9 cellular contexts compared by ENCODE assay signal in genomic region chrX:19863237-19864223, GRCh38. TPM values are rescaled to one million over a fixed set of nuclear protein-coding genes. Genes with fewer than 3 reads are reported as not detected.
DNase-seq lines count a peak whose midpoint lies in the region; ATAC-seq and TF ChIP-seq lines count a peak whose summit lies in the region.
"Had no signal": no experiment of that assay in that cellular context is flagged by ENCODE, and none has a peak within 500 bp of the region (broad histone marks: within the 10 kb centered on the region; RNA-seq: fewer than 3 reads in every experiment).

No MANE protein-coding gene starts in this region.

- H3K79me2 ChIP-seq in PC-9 (ENCODE audit: low read depth), result no peaks in the 10 kb centered on the region

- H4K20me1 ChIP-seq in PC-9 (ENCODE audit: insufficient read depth), result peaks cover 3% of the 10 kb centered on the region; the same call in 1 of the 2 replicates

- H3K36me3 ChIP-seq in PC-9 (ENCODE audit: low read depth), result no peaks in the 10 kb centered on the region
- H3K36me3 ChIP-seq in effector memory CD4-positive, alpha-beta T cell (ENCODE audit: control insufficient read depth, insufficient read depth, low read length), result no peaks in the 10 kb centered on the region

- H3K4me3 ChIP-seq in NB4 (ENCODE audit: low read depth, low read length) (peak overlapping the region; percentile 50), PC-9 (no peak overlapping the region)
- H3K4me3 ChIP-seq in effector memory CD4-positive, alpha-beta T cell (ENCODE audit: insufficient read depth, low read depth, low read length, poor library complexity, severe bottlenecking), result no peak overlapping the region

- H3K4me1 ChIP-seq in PC-9 (replicated peaks; ENCODE audit: insufficient read depth), result no peaks in the 10 kb centered on the region
- H3K4me1 ChIP-seq in effector memory CD4-positive, alpha-beta T cell (ENCODE audit: control insufficient read depth, insufficient read depth, low read length, poor library complexity, severe bottlenecking), result peaks cover 6% of the 10 kb centered on the region

- peak; percentile 50 for ATAC-seq in GM18873 (IDR thresholded peaks at IDR 0.05; ENCODE audit: low FRiP score, unreplicated experiment)
- ATAC-seq in HG02623 (IDR thresholded peaks at IDR 0.05; ENCODE audit: unreplicated experiment), result peak; percentile 61
- no peak for ATAC-seq in sciatic nerve

- peak overlapping the region; percentile 50 for H3K27ac Mint-ChIP-seq in osteocyte (ENCODE audit: unreplicated experiment)

- POLR2A ChIA-PET in PC-9 (lab: Charles Lee; ENCODE audit: unreplicated experiment), result no interaction called here

- no peak for TF ChIP-seq POLR2A in NB4 (IDR thresholded peaks at IDR 0.05; ENCODE audit: extremely low read depth, insufficient read length)

- H3K9me2 ChIP-seq in PC-9 (ENCODE audit: insufficient read depth), result no peaks in the 10 kb centered on the region

- H3K9me3 ChIP-seq in PC-9 (ENCODE audit: insufficient read depth, low read depth), result no peaks in the 10 kb centered on the region
- no peaks in the 10 kb centered on the region for H3K9me3 ChIP-seq in effector memory CD4-positive, alpha-beta T cell (ENCODE audit: control insufficient read depth, low read length)

- H3K27me3 ChIP-seq in PC-9 (ENCODE audit: insufficient read depth, low read depth), result no peaks in the 10 kb centered on the region
- H3K27me3 ChIP-seq in effector memory CD4-positive, alpha-beta T cell (replicated peaks; ENCODE audit: control insufficient read depth, insufficient read depth, low read length, poor library complexity, severe bottlenecking), result no peaks in the 10 kb centered on the region

- DNase-seq in NB4 (ENCODE audit: low read depth), result peak; percentile 81
- DNase-seq in osteocyte (ENCODE audit: extremely low spot score, unreplicated experiment), result no peak
- DNase-seq in sciatic nerve (ENCODE audit: low spot score), result no peak
- no peak for DNase-seq in GDM1 (lab: John Stamatoyannopoulos, UW)
- no peak for DNase-seq in PC-9
- DNase-seq in effector memory CD4-positive, alpha-beta T cell, result no peak
- DNase-seq: NCI-H524 treated with DMSO at 0.1 percent for 48 hours had no signal

- H3K4me2 ChIP-seq in PC-9, result no peak overlapping the region

- no TSS peak for BruUV-seq in PC-9 (replicated peaks; lab: Mats Ljungman, UMichigan)

- peaks cover 9% of the 10 kb centered on the region for H3K9me3 Mint-ChIP-seq in osteocyte (ENCODE audit: unreplicated experiment)

- CTCF ChIA-PET in PC-9 (lab: Charles Lee), result no interaction called here

- H3K4me3 Mint-ChIP-seq in osteocyte (ENCODE audit: unreplicated experiment), result no peak overlapping the region

- TF ChIP-seq CTCF in NB4 (IDR thresholded peaks at IDR 0.05; ENCODE audit: low read depth, low read length) (no peak), osteocyte (IDR thresholded peaks at IDR 0.05) (no peak), PC-9 (conservative IDR thresholded peaks at IDR 0.05) (no peak)

- no peaks in the 10 kb centered on the region for H3K27me3 Mint-ChIP-seq in osteocyte (ENCODE audit: unreplicated experiment)

- peaks cover 53% of the 10 kb centered on the region for H3K4me1 Mint-ChIP-seq in osteocyte (ENCODE audit: unreplicated experiment)

- H3K36me3 Mint-ChIP-seq in osteocyte (ENCODE audit: unreplicated experiment), result peaks cover 3% of the 10 kb centered on the region

- H3K27ac ChIP-seq in PC-9, result no peak overlapping the region
- no peak overlapping the region for H3K27ac ChIP-seq in effector memory CD4-positive, alpha-beta T cell (ENCODE audit: insufficient read depth, low read length, poor library complexity, severe bottlenecking)

- intact Hi-C loops in sciatic nerve (cut with DNase I) (loop anchor here (10.0 kb wide), 1 partner anchor 119 kb away; no protein-coding TSS in a partner anchor), PC-9 (cut with micrococcal nuclease; ENCODE audit: unreplicated experiment) (no loop called here)

- no peaks in the 10 kb centered on the region for H3F3A ChIP-seq in PC-9 (ENCODE audit: insufficient read depth, low read depth)

- H2AFZ ChIP-seq in PC-9, result no peak overlapping the region

RNA-seq across cellular contexts. Expression of gene SH3KBP1, which starts 23.9 kb away (rescaled TPM):
- total RNA-seq in osteocyte, result 48.1 and 52.7 TPM in 2 replicates
- 36.3 TPM for total RNA-seq in sciatic nerve
- 42.5 and 58.3 TPM in 2 replicates for total RNA-seq in PC-9 (2021)
